Comparison of ENCODE assay signal across 30 cellular contexts in the genomic region with DNA sequence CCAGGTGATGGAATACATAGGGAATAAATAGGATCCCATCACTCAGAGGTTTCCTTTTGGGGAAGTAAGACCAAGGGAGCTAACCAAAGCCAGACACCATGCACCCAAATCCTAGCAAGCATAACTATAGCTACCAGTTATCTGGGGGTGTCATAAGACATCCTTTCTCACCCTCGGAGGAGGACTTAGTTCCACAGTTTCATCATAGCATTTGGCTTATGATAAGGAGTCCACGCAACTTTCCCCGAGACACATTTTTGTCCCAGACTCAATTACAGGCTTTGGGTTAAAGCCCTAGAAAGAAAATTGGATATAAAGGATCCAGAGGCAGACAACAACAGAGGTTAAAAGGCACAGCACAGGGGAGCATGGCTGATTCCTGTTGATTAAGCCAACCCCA.
"Had no signal": no experiment of that assay in that cellular context is flagged by ENCODE, and none has a peak within 500 bp of the region (broad histone marks: within the 10 kb centered on the region; RNA-seq: fewer than 3 reads in every experiment).

No MANE protein-coding gene starts in this region.

- H3K4me1 ChIP-seq: adrenal gland, ascending aorta had no signal

- H3K36me3 ChIP-seq: adrenal gland, ascending aorta, cardiac muscle cell had no signal

- DNase-seq: activated B cell treated with CpG ODN at 0.5 μM for 24 hours; activated CD4-positive, alpha-beta memory T cell treated with anti-CD3 and anti-CD28 coated beads, Interleukin-2, amount 10 ng/mL, durations not matched to agents 7 days and 5 days; activated CD4-positive, alpha-beta T cell treated with anti-CD3 and anti-CD28 coated beads for 36 hours; activated CD4-positive, alpha-beta T cell treated with anti-CD3 and anti-CD28 coated beads for 48 hours; activated CD4-positive, alpha-beta T cell treated with anti-CD3 and anti-CD28 coated beads, Interleukin-2, amount 10 ng/mL, durations not matched to agents 7 days and 5 days; activated CD4-positive, alpha-beta T cell treated with anti-CD3 and anti-CD28 coated beads, Interleukin-2, amount 50 U/mL, for 48 hours; activated CD4-positive, CD25-positive, alpha-beta regulatory T cell treated with anti-CD3 and anti-CD28 coated beads, Interleukin-2, amount 50 U/mL, for 72 hours; activated CD8-positive, alpha-beta memory T cell treated with anti-CD3 and anti-CD28 coated beads, Interleukin-2, amount 50 U/mL, for 4 hours; activated CD8-positive, alpha-beta T cell treated with anti-CD3 and anti-CD28 coated beads, Interleukin-2, amount 10 ng/mL, durations not matched to agents 7 days and 5 days; activated effector memory CD4-positive, alpha-beta T cell treated with anti-CD3 and anti-CD28 coated beads, Interleukin-2, amount 50 U/mL, for 16 hours; activated gamma-delta T cell treated with Interleukin-2 at 50 U/mL for 16 hours; activated naive CD4-positive, alpha-beta T cell; activated naive CD4-positive, alpha-beta T cell treated with anti-CD3 and anti-CD28 coated beads for 36 hours; activated naive CD4-positive, alpha-beta T cell treated with anti-CD3 and anti-CD28 coated beads, Interleukin-2, amount 50 U/mL, for 16 hours; activated naive CD8-positive, alpha-beta T cell treated with anti-CD3 and anti-CD28 coated beads for 36 hours; activated T-cell treated with anti-CD3 and anti-CD28 coated beads for 4 hours; activated T-cell treated with anti-CD3 and anti-CD28 coated beads, Interleukin-2, amount 50 U/mL, for 1 hour; activated T-cell treated with anti-CD3 and anti-CD28 coated beads, Interleukin-2, amount 50 U/mL, for 4 hours; activated T-cell treated with anti-CD3 and anti-CD28 coated beads, Interleukin-2, amount 50 U/mL, for 72 hours; adrenal gland; amygdala; anterior cingulate cortex; caudate nucleus; cerebellar nuclear complex; T-helper 1 cell; T-helper 2 cell; T-helper 9 cell had no signal

- H3K27ac ChIP-seq: adrenal gland, ascending aorta, cardiac muscle cell, VCaP had no signal

- H3K9me3 ChIP-seq: adrenal gland had no signal

- H3K4me3 ChIP-seq: adrenal gland, ascending aorta, cardiac muscle cell had no signal

- H3K27me3 ChIP-seq: adrenal gland, ascending aorta, cardiac muscle cell had no signal
